15 cellular contexts compared by ENCODE assay signal in the genomic region with DNA sequence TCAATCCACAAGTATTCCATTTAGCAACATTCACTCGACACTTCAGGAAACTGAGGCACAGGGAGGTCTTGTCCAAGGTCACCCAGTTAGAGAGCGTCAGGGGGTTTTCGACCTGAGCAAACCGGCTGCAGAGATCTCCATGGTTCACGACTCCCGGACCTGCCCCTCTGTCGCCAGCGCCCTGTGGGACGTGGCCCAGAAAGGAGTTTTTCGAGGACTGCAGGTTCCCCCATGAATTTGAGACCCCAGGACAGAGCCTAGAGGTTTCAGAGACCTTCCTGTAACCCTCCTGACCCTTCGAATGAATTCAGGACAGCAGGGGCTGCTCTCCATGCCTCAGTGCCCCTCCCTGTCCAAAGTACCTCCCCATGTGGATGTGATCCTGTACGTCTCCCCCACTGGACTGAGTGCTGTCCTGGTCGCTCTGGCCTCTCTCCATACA. TPM values are rescaled to one million over a fixed set of nuclear protein-coding genes. Genes with fewer than 3 reads are reported as not detected.
DNase-seq lines count a peak whose midpoint lies in the region; ATAC-seq, FAIRE-seq and TF ChIP-seq lines count a peak whose summit lies in the region.
"Had no signal": no experiment of that assay in that cellular context is flagged by ENCODE, and none has a peak within 500 bp of the region (broad histone marks: within the 10 kb centered on the region; RNA-seq: fewer than 3 reads in every experiment).

No MANE protein-coding gene starts in this region.

- intact Hi-C loops in HepG2 (cut with micrococcal nuclease; ENCODE audit: unreplicated experiment) = no loop called here
- intact Hi-C loops in right lobe of liver (cut with DNase I) = no loop called here
- intact Hi-C loops in activated CD8-positive, alpha-beta T cell treated with anti-CD3 and anti-CD28 coated beads for 36 hours (cut with micrococcal nuclease) = no loop called here
- intact Hi-C loops in upper lobe of right lung (cut with DNase I) = no loop called here

- H2AFZ ChIP-seq in HepG2 (ENCODE audit: low read length) (peak overlapping the region; percentile 89), mesenchymal stem cell (ENCODE audit: low read depth, low read length) (no peak overlapping the region)

- peak overlapping the region; percentile 59 to 92 (median 84) for H3K4me3 ChIP-seq in HepG2 (replicated peaks in 1 of 3; ENCODE audit: insufficient read depth in 1 of 3, low read depth in 2 of 3, low read length in 3 of 3)
- H3K4me3 ChIP-seq in right lobe of liver = no peak overlapping the region
- H3K4me3 ChIP-seq in mesenchymal stem cell (ENCODE audit: insufficient read depth in 1 of 2, low read depth in 1 of 2, low read length in 2 of 2) = no peak overlapping the region
- no peak overlapping the region for H3K4me3 ChIP-seq in upper lobe of right lung
- H3K4me3 ChIP-seq: lower lobe of right lung, pancreas had no signal

- in situ Hi-C loops in HepG2 (cut with HindIII; ENCODE audit: extremely low pct_ligation_motif_present, low pct_unique_long_range_greater_than_20kb) = no loop called here

- H3K9me3 ChIP-seq in HepG2 (ENCODE audit: low read length) = no peaks in the 10 kb centered on the region
- no peaks in the 10 kb centered on the region for H3K9me3 ChIP-seq in right lobe of liver
- H3K9me3 ChIP-seq in mesenchymal stem cell (ENCODE audit: control insufficient read depth, low read length) = no peaks in the 10 kb centered on the region
- no peaks in the 10 kb centered on the region for H3K9me3 ChIP-seq in upper lobe of right lung
- H3K9me3 ChIP-seq: adrenal gland, esophagus muscularis mucosa, lower lobe of right lung, pancreas had no signal

- peaks cover 36% of the 10 kb centered on the region for H3K27me3 Mint-ChIP-seq in activated T-helper 17 cell treated with anti-CD3 and anti-CD28 coated beads, Interleukin-2, amount 50 U/mL, for 72 hours
- H3K27me3 Mint-ChIP-seq in activated CD8-positive, alpha-beta T cell treated with anti-CD3 and anti-CD28 coated beads for 36 hours = peaks cover 47% of the 10 kb centered on the region

- WGBS in HepG2 (ENCODE audit: low lambda C conversion rate) = 7% methylated on average over 11 of the region's 13 CpGs
- 35% methylated on average over 10 of the region's 13 CpGs for WGBS in right lobe of liver (ENCODE audit: insufficient coverage, low coverage, low lambda C conversion rate, missing lambda C conversion rate)
- WGBS in mesenchymal stem cell = 49% methylated on average over 12 of the region's 13 CpGs

- ATAC-seq in HepG2 (peak; percentile 28), right lobe of liver (no peak), upper lobe of right lung (no peak)
- no peak for ATAC-seq in activated T-helper 17 cell treated with anti-CD3 and anti-CD28 coated beads, Interleukin-2, amount 50 U/mL, for 72 hours (replicated peaks)
- ATAC-seq in activated CD8-positive, alpha-beta T cell treated with anti-CD3 and anti-CD28 coated beads for 36 hours = no peak
- ATAC-seq: lower lobe of right lung had no signal

- H3K4me2 ChIP-seq in HepG2 (ENCODE audit: low read depth, low read length) (peak overlapping the region; percentile 93), mesenchymal stem cell (ENCODE audit: low read length, poor library complexity, severe bottlenecking) (no peak overlapping the region)

- no peak for TF ChIP-seq RAD21 in HepG2 (CRISPR knock-in tag; IDR thresholded peaks at IDR 0.05)

- TF ChIP-seq EP300 in HepG2 (IDR thresholded peaks at IDR 0.05; ENCODE audit: low read depth in 2 of 2, low read length in 2 of 2) (no peak), HepG2 (CRISPR knock-in tag; IDR thresholded peaks at IDR 0.05; ENCODE audit: borderline replicate concordance) (no peak)

- H4K8ac ChIP-seq in mesenchymal stem cell (ENCODE audit: low read length) = no peak overlapping the region

- no peak overlapping the region for H3K14ac ChIP-seq in mesenchymal stem cell (ENCODE audit: low read length in 2 of 2)

- H4K20me1 ChIP-seq in HepG2 (ENCODE audit: insufficient read depth, low read length) = peaks cover 20% of the 10 kb centered on the region

- peak overlapping the region in 1 of 2 experiments; percentile 42 for H3K18ac ChIP-seq in mesenchymal stem cell (ENCODE audit: low read depth in 1 of 2, low read length in 2 of 2)

- TF ChIP-seq POLR2A in HepG2 (IDR thresholded peaks at IDR 0.05; ENCODE audit: insufficient read depth in 1 of 2, low read depth in 2 of 2, low read length in 2 of 2) = peak; percentile 68 to 75; a peak in 3 of 4 replicates
- TF ChIP-seq POLR2A in right lobe of liver (IDR thresholded peaks at IDR 0.05) = no peak

- peaks cover 8% of the 10 kb centered on the region for H3K4me1 Mint-ChIP-seq in activated T-helper 17 cell treated with anti-CD3 and anti-CD28 coated beads, Interleukin-2, amount 50 U/mL, for 72 hours
- peaks cover 9% of the 10 kb centered on the region for H3K4me1 Mint-ChIP-seq in activated CD8-positive, alpha-beta T cell treated with anti-CD3 and anti-CD28 coated beads for 36 hours (ENCODE audit: low read depth)

- TF ChIP-seq CTCF in HepG2 (CRISPR knock-in tag; IDR thresholded peaks at IDR 0.05) (no peak), right lobe of liver (IDR thresholded peaks at IDR 0.05) (no peak), upper lobe of right lung (IDR thresholded peaks at IDR 0.05) (no peak)
- no peak for TF ChIP-seq CTCF in activated CD8-positive, alpha-beta T cell treated with anti-CD3 and anti-CD28 coated beads for 36 hours (IDR thresholded peaks at IDR 0.05)

- peak; percentile 73 for FAIRE-seq in HepG2 (lab: Jason Lieb, UNC)
- FAIRE-seq: colon, pancreas had no signal

- H3K36me3 ChIP-seq in HepG2 (replicated peaks in 1 of 2; ENCODE audit: control insufficient read depth in 1 of 2, insufficient read depth in 2 of 2, low read length in 2 of 2) (peaks cover 1 to 10% of the 10 kb centered on the region in 2 experiments; a peak in 3 of 5 replicates), right lobe of liver (no peaks in the 10 kb centered on the region), mesenchymal stem cell (ENCODE audit: control insufficient read depth in 1 of 2, insufficient read depth in 2 of 2, low read depth in 1 of 2, low read length in 2 of 2) (no peaks in the 10 kb centered on the region), upper lobe of right lung (no peaks in the 10 kb centered on the region)
- H3K36me3 ChIP-seq: adrenal gland, esophagus muscularis mucosa, lower lobe of right lung, pancreas had no signal

- H2AK5ac ChIP-seq in mesenchymal stem cell (ENCODE audit: low read length, severe bottlenecking) = peak overlapping the region; percentile 61

- peak overlapping the region; percentile 97 for H3K27ac ChIP-seq in HepG2 (ENCODE audit: extremely low read length, insufficient read depth, low read length)
- H3K27ac ChIP-seq in right lobe of liver = no peak overlapping the region
- H3K27ac ChIP-seq in mesenchymal stem cell (ENCODE audit: low read length, poor library complexity, severe bottlenecking) = no peak overlapping the region
- H3K27ac ChIP-seq in upper lobe of right lung = no peak overlapping the region
- H3K27ac ChIP-seq: esophagus muscularis mucosa, lower lobe of right lung, pancreas had no signal

- H2BK12ac ChIP-seq in mesenchymal stem cell (ENCODE audit: low read length in 2 of 2) = peak overlapping the region; percentile 4 to 15

- H3K4ac ChIP-seq in mesenchymal stem cell (ENCODE audit: low read depth in 1 of 2, low read length in 2 of 2) = no peak overlapping the region

- no peaks in the 10 kb centered on the region for H3K79me1 ChIP-seq in mesenchymal stem cell (replicated peaks; ENCODE audit: low read length, poor library complexity, severe bottlenecking)

- CTCF ChIA-PET in HepG2 (lab: Yijun Ruan, JAX; ENCODE audit: low intra/inter-chr PET ratio, low total read pairs) = no interaction called here
- CTCF ChIA-PET in activated CD8-positive, alpha-beta T cell treated with anti-CD3 and anti-CD28 coated beads for 36 hours (lab: Charles Lee) = no interaction called here

- H2BK15ac ChIP-seq in mesenchymal stem cell (ENCODE audit: low read depth, poor library complexity, severe bottlenecking) = peak overlapping the region; percentile 3

- peaks cover 38% of the 10 kb centered on the region for H3K79me2 ChIP-seq in HepG2 (ENCODE audit: insufficient read depth, low read length)

- peaks cover 8% of the 10 kb centered on the region for H3K36me3 Mint-ChIP-seq in activated T-helper 17 cell treated with anti-CD3 and anti-CD28 coated beads, Interleukin-2, amount 50 U/mL, for 72 hours (ENCODE audit: low read depth)
- no peaks in the 10 kb centered on the region for H3K36me3 Mint-ChIP-seq in activated CD8-positive, alpha-beta T cell treated with anti-CD3 and anti-CD28 coated beads for 36 hours (ENCODE audit: low read depth)

- H3K27ac Mint-ChIP-seq in activated T-helper 17 cell treated with anti-CD3 and anti-CD28 coated beads, Interleukin-2, amount 50 U/mL, for 72 hours = no peak overlapping the region
- H3K27ac Mint-ChIP-seq in activated CD8-positive, alpha-beta T cell treated with anti-CD3 and anti-CD28 coated beads for 36 hours = no peak overlapping the region

- H2BK5ac ChIP-seq in mesenchymal stem cell (ENCODE audit: low read depth, low read length, poor library complexity, severe bottlenecking) = no peak overlapping the region

- no peak overlapping the region for H3K23ac ChIP-seq in mesenchymal stem cell (ENCODE audit: low read length in 2 of 2)

- TSS peak; percentile 46 for BruUV-seq in HepG2 (replicated peaks; lab: Mats Ljungman, UMichigan)

- DNase-seq in HepG2 (ENCODE audit: low spot score) (peak; percentile 67), right lobe of liver (no peak), mesenchymal stem cell (no peak), SW 1271 (lab: John Stamatoyannopoulos, UW) (no peak), upper lobe of right lung (no peak)
- DNase-seq in stimulated activated naive CD4-positive, alpha-beta T cell treated with Interleukin-2 at 50 U/mL for 16 hours (lab: John Stamatoyannopoulos, UW) = no peak
- no peak for DNase-seq in activated CD8-positive, alpha-beta T cell treated with anti-CD3 and anti-CD28 coated beads for 36 hours
- DNase-seq: lower lobe of right lung, NCI-H2029 treated with DMSO at 0.1 percent for 48 hours, pancreas, SIG-M5 had no signal

- H4K91ac ChIP-seq in mesenchymal stem cell (ENCODE audit: low read length) = peak overlapping the region; percentile 43

- no peaks in the 10 kb centered on the region for H3K9me3 Mint-ChIP-seq in activated T-helper 17 cell treated with anti-CD3 and anti-CD28 coated beads, Interleukin-2, amount 50 U/mL, for 72 hours
- H3K9me3 Mint-ChIP-seq in activated CD8-positive, alpha-beta T cell treated with anti-CD3 and anti-CD28 coated beads for 36 hours = no peaks in the 10 kb centered on the region

- peak overlapping the region; percentile 44 for H3K4me3 Mint-ChIP-seq in activated T-helper 17 cell treated with anti-CD3 and anti-CD28 coated beads, Interleukin-2, amount 50 U/mL, for 72 hours
- no peak overlapping the region for H3K4me3 Mint-ChIP-seq in activated CD8-positive, alpha-beta T cell treated with anti-CD3 and anti-CD28 coated beads for 36 hours

- no peaks in the 10 kb centered on the region for H3K27me3 ChIP-seq in HepG2 (ENCODE audit: control insufficient read depth in 1 of 2, insufficient read depth in 2 of 2, low read length in 2 of 2)
- H3K27me3 ChIP-seq in right lobe of liver = peaks cover 0 to 8% of the 10 kb centered on the region in 2 donors
- H3K27me3 ChIP-seq in mesenchymal stem cell (ENCODE audit: control insufficient read depth in 1 of 2, insufficient read depth in 1 of 2, low read length in 2 of 2) = peaks cover 52 to 78% of the 10 kb centered on the region in 2 experiments
- peaks cover 84% of the 10 kb centered on the region for H3K27me3 ChIP-seq in upper lobe of right lung
- H3K27me3 ChIP-seq: adrenal gland had no signal

- H3K4me1 ChIP-seq in HepG2 (ENCODE audit: insufficient read depth, low read length) (peaks cover 81% of the 10 kb centered on the region), right lobe of liver (peaks cover 0 to 12% (median 5%) of the 10 kb centered on the region in 4 donors), mesenchymal stem cell (ENCODE audit: control insufficient read depth, insufficient read depth, low read depth, low read length) (peaks cover 28% of the 10 kb centered on the region), upper lobe of right lung (peaks cover 12% of the 10 kb centered on the region)

- no peak overlapping the region for H2BK120ac ChIP-seq in mesenchymal stem cell (ENCODE audit: low read depth, low read length)

- POLR2A ChIA-PET in HepG2 (lab: Yijun Ruan, JAX) = no interaction called here
- POLR2A ChIA-PET in activated CD8-positive, alpha-beta T cell treated with anti-CD3 and anti-CD28 coated beads for 36 hours (lab: Charles Lee) = no interaction called here

- H3K9ac ChIP-seq in HepG2 (ENCODE audit: insufficient read depth, low read depth, low read length) (peak overlapping the region; percentile 68), mesenchymal stem cell (ENCODE audit: low read length) (no peak overlapping the region)

RNA-seq across cellular contexts. Expression of a gene that starts 22.6 kb away (rescaled TPM):
- 37.0 and 67.1 TPM in 2 replicates for total RNA-seq in HepG2 (2016; rRNA removed; fragmentation: Illumina TruSeq; extraction: Trizol)
- 14.3 and 14.5 TPM in 2 replicates for total RNA-seq in HepG2 (2016; cell fraction: cytosol; rRNA removed; fragmentation: Illumina TruSeq; extraction: Trizol; ENCODE audit: low read depth)
- total RNA-seq in HepG2 (2016; cell fraction: insoluble cytoplasmic fraction; rRNA removed; fragmentation: Illumina TruSeq; extraction: Trizol) = 29.9 and 68.6 TPM in 2 replicates
- total RNA-seq in HepG2 (2016; cell fraction: membrane; rRNA removed; fragmentation: Illumina TruSeq; extraction: Trizol) = 59.5 and 62.2 TPM in 2 replicates
- total RNA-seq in HepG2 (2016; cell fraction: nucleus; rRNA removed; fragmentation: Illumina TruSeq; extraction: Trizol) = 51.6 and 59.6 TPM in 2 replicates
- 45.5 and 56.2 TPM in 2 replicates for polyA plus RNA-seq in HepG2 (2011; rRNA removed)
- polyA plus RNA-seq in HepG2 (2011; cell fraction: cytosol; rRNA removed) = 55.1 and 78.1 TPM in 2 replicates
- 60.7 and 73.5 TPM in 2 replicates for polyA plus RNA-seq in HepG2 (2011; cell fraction: nucleus; rRNA removed)
- 31.8 and 42.2 TPM in 2 replicates for polyA plus RNA-seq in HepG2 (2012)
- polyA plus RNA-seq in HepG2 (2016; cell fraction: cytosol; fragmentation: Illumina TruSeq; extraction: Trizol; ENCODE audit: low read depth) = 17.9 and 18.2 TPM in 2 replicates
- 55.9 and 71.2 TPM in 2 replicates for polyA plus RNA-seq in HepG2 (2016; cell fraction: insoluble cytoplasmic fraction; fragmentation: Illumina TruSeq; extraction: Trizol; ENCODE audit: low read depth)
- 62.0 and 68.4 TPM in 2 replicates for polyA plus RNA-seq in HepG2 (2016; cell fraction: membrane; fragmentation: Illumina TruSeq; extraction: Trizol; ENCODE audit: low read depth)
- 120 and 123 TPM in 2 replicates for polyA plus RNA-seq in HepG2 (2016; cell fraction: nucleus; fragmentation: Illumina TruSeq; extraction: Trizol; ENCODE audit: insufficient read depth, low read depth)
- 0.23 and 250 TPM in 2 replicates for polyA minus RNA-seq in HepG2 (2011; rRNA and poly(A)+ RNA removed; ENCODE audit: low replicate concordance)
- 72.0 and 86.5 TPM in 2 replicates for polyA minus RNA-seq in HepG2 (2011; cell fraction: cytosol; rRNA and poly(A)+ RNA removed)
- 23.2 and 24.5 TPM in 2 replicates for polyA minus RNA-seq in HepG2 (2011; cell fraction: nucleus; rRNA and poly(A)+ RNA removed)
- total RNA-seq in right lobe of liver = 1 to 10 TPM; 1.0 to 6.5 (median 2.3) TPM
- total RNA-seq in activated T-helper 17 cell treated with anti-CD3 and anti-CD28 coated beads, Interleukin-2, amount 50 U/mL, for 72 hours = under 1 TPM in 1 of 2 donors, not detected in 1; 0.05 TPM
- 2.7 TPM for polyA plus RNA-seq in mesenchymal stem cell (2013, experiment 1 of 2)
- 2.6 TPM for polyA plus RNA-seq in mesenchymal stem cell (2013, experiment 2 of 2)
- total RNA-seq in activated CD8-positive, alpha-beta T cell treated with anti-CD3 and anti-CD28 coated beads for 36 hours = not detected
- 20.3 TPM for total RNA-seq in upper lobe of right lung

RNA-seq across cellular contexts. Expression of a gene that starts 42.3 kb away (rescaled TPM):
- total RNA-seq in HepG2 (2016; rRNA removed; fragmentation: Illumina TruSeq; extraction: Trizol) = 7.1 and 12.0 TPM in 2 replicates
- 2.0 and 2.2 TPM in 2 replicates for total RNA-seq in HepG2 (2016; cell fraction: cytosol; rRNA removed; fragmentation: Illumina TruSeq; extraction: Trizol; ENCODE audit: low read depth)
- 5.8 and 13.0 TPM in 2 replicates for total RNA-seq in HepG2 (2016; cell fraction: insoluble cytoplasmic fraction; rRNA removed; fragmentation: Illumina TruSeq; extraction: Trizol)
- 4.2 and 4.7 TPM in 2 replicates for total RNA-seq in HepG2 (2016; cell fraction: membrane; rRNA removed; fragmentation: Illumina TruSeq; extraction: Trizol)
- 10.2 and 12.3 TPM in 2 replicates for total RNA-seq in HepG2 (2016; cell fraction: nucleus; rRNA removed; fragmentation: Illumina TruSeq; extraction: Trizol)
- 39.3 and 48.9 TPM in 2 replicates for polyA plus RNA-seq in HepG2 (2011; rRNA removed)
- 33.3 and 38.7 TPM in 2 replicates for polyA plus RNA-seq in HepG2 (2011; cell fraction: cytosol; rRNA removed)
- polyA plus RNA-seq in HepG2 (2011; cell fraction: nucleus; rRNA removed) = 12.1 and 16.5 TPM in 2 replicates
- polyA plus RNA-seq in HepG2 (2012) = 8.4 and 14.3 TPM in 2 replicates
- polyA plus RNA-seq in HepG2 (2016; cell fraction: cytosol; fragmentation: Illumina TruSeq; extraction: Trizol; ENCODE audit: low read depth) = 2.4 and 2.6 TPM in 2 replicates
- polyA plus RNA-seq in HepG2 (2016; cell fraction: insoluble cytoplasmic fraction; fragmentation: Illumina TruSeq; extraction: Trizol; ENCODE audit: low read depth) = 6.6 and 8.6 TPM in 2 replicates
- 4.2 and 4.9 TPM in 2 replicates for polyA plus RNA-seq in HepG2 (2016; cell fraction: membrane; fragmentation: Illumina TruSeq; extraction: Trizol; ENCODE audit: low read depth)
- polyA plus RNA-seq in HepG2 (2016; cell fraction: nucleus; fragmentation: Illumina TruSeq; extraction: Trizol; ENCODE audit: insufficient read depth, low read depth) = 20.0 and 22.9 TPM in 2 replicates
- polyA minus RNA-seq in HepG2 (2011; rRNA and poly(A)+ RNA removed; ENCODE audit: low replicate concordance) = 0.77 and 28.9 TPM in 2 replicates
- 12.1 and 23.5 TPM in 2 replicates for polyA minus RNA-seq in HepG2 (2011; cell fraction: cytosol; rRNA and poly(A)+ RNA removed)
- polyA minus RNA-seq in HepG2 (2011; cell fraction: nucleus; rRNA and poly(A)+ RNA removed) = 3.2 and 5.6 TPM in 2 replicates
- total RNA-seq in right lobe of liver = 1,000 to 10,000 TPM in 2 of 6 experiments, 100 to 1,000 TPM in 4; 331 to 1,334 (median 524) TPM
- under 1 TPM; 0.53 to 0.93 TPM for total RNA-seq in activated T-helper 17 cell treated with anti-CD3 and anti-CD28 coated beads, Interleukin-2, amount 50 U/mL, for 72 hours
- 0.01 TPM for polyA plus RNA-seq in mesenchymal stem cell (2013, experiment 1 of 2)
- polyA plus RNA-seq in mesenchymal stem cell (2013, experiment 2 of 2) = not detected
- total RNA-seq in activated CD8-positive, alpha-beta T cell treated with anti-CD3 and anti-CD28 coated beads for 36 hours = under 1 TPM in 1 of 2 experiments, not detected in 1; 0.09 TPM
- total RNA-seq in upper lobe of right lung = 15.9 TPM

RNA-seq across cellular contexts. Expression of a gene that starts 47.1 kb away (rescaled TPM):
- total RNA-seq in HepG2 (2016; rRNA removed; fragmentation: Illumina TruSeq; extraction: Trizol) = 1.6 and 1.8 TPM in 2 replicates
- total RNA-seq in HepG2 (2016; cell fraction: cytosol; rRNA removed; fragmentation: Illumina TruSeq; extraction: Trizol; ENCODE audit: low read depth) = 0.35 and 0.40 TPM in 2 replicates
- 0.94 and 1.8 TPM in 2 replicates for total RNA-seq in HepG2 (2016; cell fraction: insoluble cytoplasmic fraction; rRNA removed; fragmentation: Illumina TruSeq; extraction: Trizol)
- 0.65 TPM in 2 replicates for total RNA-seq in HepG2 (2016; cell fraction: membrane; rRNA removed; fragmentation: Illumina TruSeq; extraction: Trizol)
- 1.9 TPM in 2 replicates for total RNA-seq in HepG2 (2016; cell fraction: nucleus; rRNA removed; fragmentation: Illumina TruSeq; extraction: Trizol)
- 4.8 and 6.3 TPM in 2 replicates for polyA plus RNA-seq in HepG2 (2011; rRNA removed)
- 1.6 and 1.9 TPM in 2 replicates for polyA plus RNA-seq in HepG2 (2011; cell fraction: cytosol; rRNA removed)
- polyA plus RNA-seq in HepG2 (2011; cell fraction: nucleus; rRNA removed) = 31.7 and 40.6 TPM in 2 replicates
- 1.9 and 2.0 TPM in 2 replicates for polyA plus RNA-seq in HepG2 (2012)
- 0.12 and 0.53 TPM in 2 replicates for polyA plus RNA-seq in HepG2 (2016; cell fraction: cytosol; fragmentation: Illumina TruSeq; extraction: Trizol; ENCODE audit: low read depth)
- polyA plus RNA-seq in HepG2 (2016; cell fraction: insoluble cytoplasmic fraction; fragmentation: Illumina TruSeq; extraction: Trizol; ENCODE audit: low read depth) = 0.77 and 1.4 TPM in 2 replicates
- 0.11 and 0.52 TPM in 2 replicates for polyA plus RNA-seq in HepG2 (2016; cell fraction: membrane; fragmentation: Illumina TruSeq; extraction: Trizol; ENCODE audit: low read depth)
- polyA plus RNA-seq in HepG2 (2016; cell fraction: nucleus; fragmentation: Illumina TruSeq; extraction: Trizol; ENCODE audit: insufficient read depth, low read depth) = 5.8 and 8.9 TPM in 2 replicates
- polyA minus RNA-seq in HepG2 (2011; rRNA and poly(A)+ RNA removed; ENCODE audit: low replicate concordance) = 0.47 and 3.5 TPM in 2 replicates
- 0.97 and 0.99 TPM in 2 replicates for polyA minus RNA-seq in HepG2 (2011; cell fraction: cytosol; rRNA and poly(A)+ RNA removed)
- polyA minus RNA-seq in HepG2 (2011; cell fraction: nucleus; rRNA and poly(A)+ RNA removed) = 4.1 and 4.4 TPM in 2 replicates
- 100 to 1,000 TPM in 4 of 6 experiments, 10 to 100 TPM in 2; 35.0 to 149 (median 117) TPM for total RNA-seq in right lobe of liver
- total RNA-seq in activated T-helper 17 cell treated with anti-CD3 and anti-CD28 coated beads, Interleukin-2, amount 50 U/mL, for 72 hours = under 1 TPM in 1 of 2 donors, not detected in 1; 0.17 TPM
- polyA plus RNA-seq in mesenchymal stem cell (2013, experiment 1 of 2) = not detected
- polyA plus RNA-seq in mesenchymal stem cell (2013, experiment 2 of 2) = not detected
- total RNA-seq in activated CD8-positive, alpha-beta T cell treated with anti-CD3 and anti-CD28 coated beads for 36 hours = under 1 TPM in 1 of 2 experiments, not detected in 1; 0.27 TPM
- 17.2 TPM for total RNA-seq in upper lobe of right lung

RNA-seq across cellular contexts. Expression of a gene that starts 57.2 kb away (rescaled TPM):
- total RNA-seq in HepG2 (2016; rRNA removed; fragmentation: Illumina TruSeq; extraction: Trizol) (18.9 and 21.4 TPM in 2 replicates), right lobe of liver (10 to 100 TPM; 16.6 to 26.4 (median 22.8) TPM), upper lobe of right lung (11.9 TPM)
- total RNA-seq in HepG2 (2016; cell fraction: cytosol; rRNA removed; fragmentation: Illumina TruSeq; extraction: Trizol; ENCODE audit: low read depth) = 5.7 and 6.2 TPM in 2 replicates
- 15.8 and 20.8 TPM in 2 replicates for total RNA-seq in HepG2 (2016; cell fraction: insoluble cytoplasmic fraction; rRNA removed; fragmentation: Illumina TruSeq; extraction: Trizol)
- 17.1 and 17.6 TPM in 2 replicates for total RNA-seq in HepG2 (2016; cell fraction: membrane; rRNA removed; fragmentation: Illumina TruSeq; extraction: Trizol)
- total RNA-seq in HepG2 (2016; cell fraction: nucleus; rRNA removed; fragmentation: Illumina TruSeq; extraction: Trizol) = 9.7 and 12.6 TPM in 2 replicates
- polyA plus RNA-seq in HepG2 (2011; rRNA removed) = 13.4 and 14.2 TPM in 2 replicates
- 16.1 and 16.8 TPM in 2 replicates for polyA plus RNA-seq in HepG2 (2011; cell fraction: cytosol; rRNA removed)
- polyA plus RNA-seq in HepG2 (2011; cell fraction: nucleus; rRNA removed) = 7.6 and 8.4 TPM in 2 replicates
- polyA plus RNA-seq in HepG2 (2012) = 11.6 and 15.1 TPM in 2 replicates
- 5.3 and 5.7 TPM in 2 replicates for polyA plus RNA-seq in HepG2 (2016; cell fraction: cytosol; fragmentation: Illumina TruSeq; extraction: Trizol; ENCODE audit: low read depth)
- polyA plus RNA-seq in HepG2 (2016; cell fraction: insoluble cytoplasmic fraction; fragmentation: Illumina TruSeq; extraction: Trizol; ENCODE audit: low read depth) = 20.0 and 23.7 TPM in 2 replicates
- 13.6 and 14.4 TPM in 2 replicates for polyA plus RNA-seq in HepG2 (2016; cell fraction: membrane; fragmentation: Illumina TruSeq; extraction: Trizol; ENCODE audit: low read depth)
- polyA plus RNA-seq in HepG2 (2016; cell fraction: nucleus; fragmentation: Illumina TruSeq; extraction: Trizol; ENCODE audit: insufficient read depth, low read depth) = 15.4 and 17.2 TPM in 2 replicates
- polyA minus RNA-seq in HepG2 (2011; rRNA and poly(A)+ RNA removed; ENCODE audit: low replicate concordance) = 2.7 and 20.5 TPM in 2 replicates
- 10.1 and 10.4 TPM in 2 replicates for polyA minus RNA-seq in HepG2 (2011; cell fraction: cytosol; rRNA and poly(A)+ RNA removed)
- 8.8 and 9.0 TPM in 2 replicates for polyA minus RNA-seq in HepG2 (2011; cell fraction: nucleus; rRNA and poly(A)+ RNA removed)
- total RNA-seq in activated T-helper 17 cell treated with anti-CD3 and anti-CD28 coated beads, Interleukin-2, amount 50 U/mL, for 72 hours = 10 to 100 TPM; 18.0 to 23.6 TPM
- 6.1 TPM for polyA plus RNA-seq in mesenchymal stem cell (2013, experiment 1 of 2)
- 6.6 TPM for polyA plus RNA-seq in mesenchymal stem cell (2013, experiment 2 of 2)
- 10 to 100 TPM; 13.5 to 13.7 TPM for total RNA-seq in activated CD8-positive, alpha-beta T cell treated with anti-CD3 and anti-CD28 coated beads for 36 hours

Comparison
In these comparisons a context has a peak if more than half of its experiments do, and no peak if none do; other contexts are left out.
1. H3K4me3 ChIP-seq: peak in HepG2 (3 of 3); none in right lobe of liver (0 of 3), mesenchymal stem cell (0 of 2) and upper lobe of right lung (single experiment).
2. RNA of a gene that starts 42.3 kb away (total RNA-seq): 331 to 1,334 TPM in right lobe of liver; 15.9 TPM in upper lobe of right lung (single experiment), 2.0 to 13.0 TPM in HepG2, 0.53 to 0.93 TPM in activated T-helper 17 cell treated with anti-CD3 and anti-CD28 coated beads, Interleukin-2, amount 50 U/mL, for 72 hours and 0.09 TPM in activated CD8-positive, alpha-beta T cell treated with anti-CD3 and anti-CD28 coated beads for 36 hours; every median in the first group is over 10 times any median in the second.